In the genomic region with DNA sequence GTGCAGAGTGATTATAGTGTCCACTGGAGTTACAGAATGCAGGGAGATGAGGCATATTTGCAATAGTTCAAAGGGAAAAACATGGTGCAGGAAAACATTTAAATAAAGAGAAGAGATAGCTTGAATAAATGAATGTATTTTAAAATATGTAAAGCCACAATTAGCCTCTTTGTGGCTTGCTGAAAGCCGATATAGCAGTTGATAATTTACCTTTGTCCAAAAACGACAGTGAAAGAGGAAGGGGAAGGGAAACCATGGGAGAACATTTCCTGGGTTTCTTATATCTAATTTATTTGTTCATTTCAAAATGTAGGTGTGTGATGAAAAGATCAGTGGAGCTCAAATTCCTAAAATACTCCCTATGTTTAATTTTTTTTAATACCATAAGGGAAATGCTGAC, we compare ENCODE assay signal across 26 cellular contexts.
"Had no signal": no experiment of that assay in that cellular context is flagged by ENCODE, and none has a peak within 500 bp of the region (broad histone marks: within the 10 kb centered on the region; RNA-seq: fewer than 3 reads in every experiment).

No MANE protein-coding gene starts in this region.

- H3K9ac ChIP-seq: parathyroid adenoma had no signal

- DNase-seq: activated CD4-positive, alpha-beta T cell treated with anti-CD3 and anti-CD28 coated beads for 48 hours; activated CD4-positive, alpha-beta T cell treated with anti-CD3 and anti-CD28 coated beads, Interleukin-2, amount 50 U/mL, for 48 hours; activated CD8-positive, alpha-beta memory T cell treated with anti-CD3 and anti-CD28 coated beads for 24 hours; activated effector memory CD4-positive, alpha-beta T cell treated with Interleukin-2 at 50 U/mL for 16 hours; activated naive CD4-positive, alpha-beta T cell treated with Interleukin-2 at 50 U/mL for 16 hours; anterior cingulate cortex; endodermal cell; foreskin fibroblast; heart left ventricle; hypothalamus; immature natural killer cell; kidney; left colon; mammary epithelial cell; naive B cell; nucleus accumbens; stimulated activated CD4-positive, alpha-beta T cell treated with anti-CD3 and anti-CD28 coated beads, Interleukin-2, amount 100 ng/mL, for 24 hours; stimulated activated naive B cell treated with anti-CD40 and anti-IgM and Interleukin-4, amounts not matched to agents 10 μg/mL and 1 μg/mL and 100 μg/mL, for 72 hours; tibial artery; upper lobe of right lung; WERI-Rb-1 had no signal

- H3K79me2 ChIP-seq: parathyroid adenoma had no signal

- H3K4me2 ChIP-seq: smooth muscle cell had no signal

- H3K36me3 ChIP-seq: heart left ventricle, right atrium auricular region, suprapubic skin, tibial artery, upper lobe of right lung, WERI-Rb-1 had no signal

- H3K27ac ChIP-seq: heart left ventricle, parathyroid adenoma, right atrium auricular region, suprapubic skin, tibial artery, upper lobe of right lung, WERI-Rb-1 had no signal

- H3K4me3 ChIP-seq: heart left ventricle, right atrium auricular region, smooth muscle cell, suprapubic skin, tibial artery, upper lobe of right lung had no signal

- H3K27me3 ChIP-seq: heart left ventricle, right atrium auricular region, suprapubic skin, tibial artery, upper lobe of right lung had no signal

- H2AFZ ChIP-seq: parathyroid adenoma had no signal

- FAIRE-seq: bronchial epithelial cell, kidney had no signal

- H3K4me1 ChIP-seq: parathyroid adenoma, right atrium auricular region, suprapubic skin, tibial artery had no signal

- H3K9me3 ChIP-seq: heart left ventricle, right atrium auricular region, suprapubic skin, tibial artery, upper lobe of right lung had no signal
